8 cellular contexts compared by ENCODE assay signal in the genomic region with DNA sequence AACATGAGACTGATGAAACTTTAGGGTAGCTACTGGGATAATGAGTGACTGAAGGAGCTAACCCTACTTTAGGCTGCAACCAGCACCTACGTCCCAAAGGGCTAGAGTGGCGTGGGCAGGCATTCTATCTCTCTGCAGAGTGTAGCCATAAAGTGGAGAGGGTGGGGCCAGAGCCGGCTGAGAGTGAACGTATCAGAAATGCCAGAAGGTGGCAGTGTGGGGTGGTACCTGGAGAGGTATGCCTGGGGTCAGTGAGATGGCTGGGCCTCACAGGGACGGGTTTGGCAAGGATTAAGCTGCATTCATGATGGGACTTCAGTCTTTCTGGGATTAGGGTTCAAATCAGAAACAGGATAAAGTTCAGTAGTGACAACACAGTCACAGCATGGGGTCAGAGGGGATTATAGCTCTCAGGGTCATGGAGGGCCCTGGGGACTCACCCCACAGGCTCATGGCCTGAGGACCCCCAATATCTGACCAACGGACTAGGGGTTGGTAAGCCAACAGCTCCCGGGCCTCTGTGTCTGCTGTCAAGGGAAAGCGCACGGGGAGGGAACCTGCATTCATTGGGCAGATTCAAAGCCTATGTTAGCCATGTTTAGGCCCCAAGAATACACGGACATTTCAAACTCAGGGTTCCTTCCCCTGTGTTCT.
DNase-seq lines count a peak whose midpoint lies in the region; ATAC-seq and TF ChIP-seq lines count a peak whose summit lies in the region.

No MANE protein-coding gene starts in this region.

- H3K27ac Mint-ChIP-seq in CD4-positive, CD25-positive, alpha-beta regulatory T cell, result peak overlapping the region in 1 of 3 donors; percentile 1
- no peak overlapping the region for H3K27ac Mint-ChIP-seq in osteocyte (ENCODE audit: unreplicated experiment)

- peaks cover 32% of the 10 kb centered on the region for H3K27me3 Mint-ChIP-seq in CD4-positive, CD25-positive, alpha-beta regulatory T cell
- peaks cover 7% of the 10 kb centered on the region for H3K27me3 Mint-ChIP-seq in osteocyte (ENCODE audit: unreplicated experiment)

- no peaks in the 10 kb centered on the region for H3K9me3 Mint-ChIP-seq in CD4-positive, CD25-positive, alpha-beta regulatory T cell
- H3K9me3 Mint-ChIP-seq in osteocyte (ENCODE audit: unreplicated experiment), result no peaks in the 10 kb centered on the region

- H3K9me3 ChIP-seq in CD4-positive, CD25-positive, alpha-beta regulatory T cell (ENCODE audit: control insufficient read depth in 2 of 2, low read length in 2 of 2), result no peaks in the 10 kb centered on the region
- H3K9me3 ChIP-seq in NT2/D1 (ENCODE audit: insufficient read depth, low read length), result no peaks in the 10 kb centered on the region
- no peaks in the 10 kb centered on the region for H3K9me3 ChIP-seq in esophagus squamous epithelium

- WGBS in esophagus squamous epithelium, 2 donors, result 36 to 44% methylated on average over 10 of the region's 10 CpGs

- TF ChIP-seq POLR2A in esophagus squamous epithelium (IDR thresholded peaks at IDR 0.05), result no peak

- H3K36me3 Mint-ChIP-seq in CD4-positive, CD25-positive, alpha-beta regulatory T cell, result no peaks in the 10 kb centered on the region
- no peaks in the 10 kb centered on the region for H3K36me3 Mint-ChIP-seq in osteocyte (ENCODE audit: unreplicated experiment)

- no peak overlapping the region for H3K9ac ChIP-seq in NT2/D1 (ENCODE audit: insufficient read length, low read depth)

- intact Hi-C loops in esophagus squamous epithelium (cut with DNase I), result no loop called here

- peaks cover 15% of the 10 kb centered on the region for H3K27me3 ChIP-seq in CD4-positive, CD25-positive, alpha-beta regulatory T cell (ENCODE audit: control insufficient read depth, insufficient read depth, low read length)
- H3K27me3 ChIP-seq in NT2/D1 (ENCODE audit: insufficient read depth, insufficient read length), result peaks cover 3% of the 10 kb centered on the region
- peaks cover 0 to 70% (median 0%) of the 10 kb centered on the region in 4 donors for H3K27me3 ChIP-seq in esophagus squamous epithelium

- peak overlapping the region in 1 of 4 donors; percentile 7 for H3K4me3 Mint-ChIP-seq in CD4-positive, CD25-positive, alpha-beta regulatory T cell
- H3K4me3 Mint-ChIP-seq in osteocyte (ENCODE audit: unreplicated experiment), result no peak overlapping the region

- no peak overlapping the region for H3K27ac ChIP-seq in CD4-positive, CD25-positive, alpha-beta regulatory T cell (ENCODE audit: insufficient read depth, low read length, poor library complexity, severe bottlenecking)
- H3K27ac ChIP-seq in esophagus squamous epithelium, result no peak overlapping the region

- TF ChIP-seq CTCF in esophagus squamous epithelium (IDR thresholded peaks at IDR 0.05) (peak in 5 of 6 experiments; percentile 38 to 67 (median 50)), osteocyte (IDR thresholded peaks at IDR 0.05) (peak; percentile 50)

- peak; percentile 32 to 71 (median 56) for DNase-seq in CD4-positive, CD25-positive, alpha-beta regulatory T cell
- peak; percentile 48 for DNase-seq in HK-2 (ENCODE audit: unreplicated experiment)
- peak; percentile 72 for DNase-seq in NT2/D1 (ENCODE audit: low read depth, low spot score)
- DNase-seq in activated CD8-positive, alpha-beta memory T cell treated with anti-CD3 and anti-CD28 coated beads, Interleukin-2, amount 50 U/mL, for 24 hours (ENCODE audit: extremely low read depth), result peak; percentile 44
- no peak for DNase-seq in esophagus squamous epithelium (lab: John Stamatoyannopoulos, UW)
- DNase-seq in osteocyte (ENCODE audit: extremely low spot score, unreplicated experiment), result no peak
- DNase-seq in cortex of kidney (lab: John Stamatoyannopoulos, UW), result no peak

- ATAC-seq in CD4-positive, CD25-positive, alpha-beta regulatory T cell (ENCODE audit: low read depth in 2 of 2), result peak; percentile 56 to 63
- ATAC-seq in GM19351 (IDR thresholded peaks at IDR 0.05; ENCODE audit: unreplicated experiment), result peak; percentile 68

- H3K4me1 Mint-ChIP-seq in CD4-positive, CD25-positive, alpha-beta regulatory T cell, result peaks cover 8 to 28% (median 18%) of the 10 kb centered on the region in 4 donors
- H3K4me1 Mint-ChIP-seq in osteocyte (ENCODE audit: unreplicated experiment), result no peaks in the 10 kb centered on the region

- no peaks in the 10 kb centered on the region for H3K36me3 ChIP-seq in CD4-positive, CD25-positive, alpha-beta regulatory T cell (ENCODE audit: control insufficient read depth, insufficient read depth, low read length)
- H3K36me3 ChIP-seq in NT2/D1 (ENCODE audit: insufficient read depth, insufficient read length, low read length) (no peaks in the 10 kb centered on the region), esophagus squamous epithelium (no peaks in the 10 kb centered on the region)

- peaks cover 17% of the 10 kb centered on the region for H3K4me1 ChIP-seq in CD4-positive, CD25-positive, alpha-beta regulatory T cell (ENCODE audit: control insufficient read depth, insufficient read depth, low read length, poor library complexity, severe bottlenecking)
- no peaks in the 10 kb centered on the region for H3K4me1 ChIP-seq in NT2/D1 (ENCODE audit: insufficient read depth, insufficient read length)
- H3K4me1 ChIP-seq in esophagus squamous epithelium, result peaks cover 0 to 5% (median 2%) of the 10 kb centered on the region in 3 donors

- no peak overlapping the region for H3K4me3 ChIP-seq in CD4-positive, CD25-positive, alpha-beta regulatory T cell (ENCODE audit: low read depth, low read length)
- H3K4me3 ChIP-seq in NT2/D1 (ENCODE audit: insufficient read length, low read depth) (no peak overlapping the region), esophagus squamous epithelium (no peak overlapping the region)

Comparison
In these comparisons a context has a peak if more than half of its experiments do, and no peak if none do; other contexts are left out.
1. DNase-seq: peak in CD4-positive, CD25-positive, alpha-beta regulatory T cell (3 of 3), HK-2 (single experiment), NT2/D1 (single experiment) and activated CD8-positive, alpha-beta memory T cell treated with anti-CD3 and anti-CD28 coated beads, Interleukin-2, amount 50 U/mL, for 24 hours (single experiment); none in esophagus squamous epithelium (single experiment), osteocyte (single experiment) and cortex of kidney (single experiment).